Comparison of ENCODE assay signal across 1 cellular context in the genomic region with DNA sequence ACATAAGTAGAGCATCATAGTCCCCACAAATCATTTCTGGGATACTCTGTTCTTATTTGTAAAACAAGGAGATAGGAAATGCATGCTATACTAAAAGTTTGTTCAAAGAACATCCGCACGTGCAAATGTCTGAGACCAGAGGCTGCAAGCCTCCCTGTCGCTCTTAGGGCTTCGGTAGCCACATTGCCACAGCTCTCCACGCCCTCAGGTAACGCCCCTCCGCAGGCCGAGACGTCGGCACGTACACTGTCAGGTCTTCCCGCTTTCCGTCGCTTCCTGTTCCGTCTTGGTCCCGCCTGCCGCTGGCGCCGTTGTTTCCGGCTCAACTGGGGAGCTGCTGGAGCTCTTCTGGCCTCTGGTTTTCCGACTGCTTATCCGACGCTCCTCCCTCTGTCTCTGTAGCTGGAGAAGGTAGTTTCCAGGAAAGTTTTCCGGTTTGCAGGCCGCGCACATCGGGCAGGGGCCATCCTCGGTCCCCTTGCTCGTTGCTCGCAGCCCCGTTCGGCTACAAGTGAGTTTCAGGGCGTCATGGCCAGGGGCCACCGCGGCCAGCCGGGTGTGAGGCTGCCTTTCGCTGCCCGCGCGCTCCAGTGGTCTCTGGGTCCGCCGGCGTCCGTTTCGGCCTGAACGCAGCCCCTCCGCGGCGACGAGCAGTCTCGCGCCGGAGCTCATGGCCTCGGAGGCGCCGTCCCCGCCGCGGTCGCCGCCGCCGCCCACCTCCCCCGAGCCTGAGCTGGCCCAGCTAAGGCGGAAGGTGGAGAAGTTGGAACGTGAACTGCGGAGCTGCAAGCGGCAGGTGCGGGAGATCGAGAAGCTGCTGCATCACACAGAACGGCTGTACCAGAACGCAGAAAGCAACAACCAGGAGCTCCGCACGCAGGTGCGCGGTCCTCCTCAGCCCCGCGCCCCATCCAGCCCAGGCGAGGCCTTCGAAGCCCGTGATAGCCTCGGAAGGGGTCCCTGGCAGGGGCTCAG.
TF ChIP-seq lines count a peak whose summit lies in the region.

TSS of gene AGGF1 (plus strand) at position 308 of the 975 bp plus-strand sequence. CDS start at position 671, 363 bp downstream.

TF ChIP-seq in HEK293, 187 proteins besides CTCF, POLR2A, EP300 and RAD21 (continued from another document):
- TF ChIP-seq, protein P1, sequence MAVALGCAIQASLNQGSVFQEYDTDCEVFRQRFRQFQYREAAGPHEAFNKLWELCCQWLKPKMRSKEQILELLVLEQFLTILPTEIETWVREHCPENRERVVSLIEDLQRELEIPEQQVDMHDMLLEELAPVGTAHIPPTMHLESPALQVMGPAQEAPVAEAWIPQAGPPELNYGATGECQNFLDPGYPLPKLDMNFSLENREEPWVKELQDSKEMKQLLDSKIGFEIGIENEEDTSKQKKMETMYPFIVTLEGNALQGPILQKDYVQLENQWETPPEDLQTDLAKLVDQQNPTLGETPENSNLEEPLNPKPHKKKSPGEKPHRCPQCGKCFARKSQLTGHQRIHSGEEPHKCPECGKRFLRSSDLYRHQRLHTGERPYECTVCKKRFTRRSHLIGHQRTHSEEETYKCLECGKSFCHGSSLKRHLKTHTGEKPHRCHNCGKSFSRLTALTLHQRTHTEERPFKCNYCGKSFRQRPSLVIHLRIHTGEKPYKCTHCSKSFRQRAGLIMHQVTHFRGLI (tag by site-specific recombination; IDR thresholded peaks at IDR 0.05) = no peak
- TF ChIP-seq ZNF600 (tag by site-specific recombination; IDR thresholded peaks at IDR 0.05) (peak; percentile 71; the same call in 1 of the 2 replicates), ZBTB21 (tag by site-specific recombination; IDR thresholded peaks at IDR 0.05) (peak; percentile 37; the same call in 1 of the 2 replicates), ZNF501 (tag by site-specific recombination; IDR thresholded peaks at IDR 0.05) (peak; percentile 89), ZNF223 (tag by site-specific recombination; IDR thresholded peaks at IDR 0.05) (no peak), ZNF132 (tag by site-specific recombination; IDR thresholded peaks at IDR 0.05; ENCODE audit: borderline replicate concordance) (no peak), ZNF335 (tag by site-specific recombination; conservative IDR thresholded peaks at IDR 0.05) (peak; percentile 99), SCRT2 (tag by site-specific recombination; IDR thresholded peaks at IDR 0.05) (peak; percentile 66; the same call in 1 of the 2 replicates), KLF7 (tag by site-specific recombination; IDR thresholded peaks at IDR 0.05; ENCODE audit: borderline replicate concordance) (peak; percentile 77; the same call in 1 of the 2 replicates), ZBTB48 (tag by site-specific recombination; IDR thresholded peaks at IDR 0.05) (peak; percentile 37; the same call in 1 of the 2 replicates), ZBTB20 (tag by site-specific recombination; IDR thresholded peaks at IDR 0.05) (peak; percentile 38; the same call in 1 of the 2 replicates), ZNF146 (tag by site-specific recombination; IDR thresholded peaks at IDR 0.05) (0 out of 2 replicates have a peak, but pooled peaks have one; percentile 4), ZNF366 (tag by site-specific recombination; conservative IDR thresholded peaks at IDR 0.05) (peak; percentile 89), ZSCAN4 (tag by site-specific recombination; IDR thresholded peaks at IDR 0.05) (peak; percentile 24; the same call in 1 of the 2 replicates), PBX3 (CRISPR knock-in tag; IDR thresholded peaks at IDR 0.05) (peak; percentile 84)
- TF ChIP-seq, protein P2, sequence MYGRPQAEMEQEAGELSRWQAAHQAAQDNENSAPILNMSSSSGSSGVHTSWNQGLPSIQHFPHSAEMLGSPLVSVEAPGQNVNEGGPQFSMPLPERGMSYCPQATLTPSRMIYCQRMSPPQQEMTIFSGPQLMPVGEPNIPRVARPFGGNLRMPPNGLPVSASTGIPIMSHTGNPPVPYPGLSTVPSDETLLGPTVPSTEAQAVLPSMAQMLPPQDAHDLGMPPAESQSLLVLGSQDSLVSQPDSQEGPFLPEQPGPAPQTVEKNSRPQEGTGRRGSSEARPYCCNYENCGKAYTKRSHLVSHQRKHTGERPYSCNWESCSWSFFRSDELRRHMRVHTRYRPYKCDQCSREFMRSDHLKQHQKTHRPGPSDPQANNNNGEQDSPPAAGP (tag by site-specific recombination; IDR thresholded peaks at IDR 0.05) = peak; percentile 58; the same call in 1 of the 2 replicates
